In genomic region chr7:82517059-82517458, GRCh38 we compare ENCODE assay signal across 24 cellular contexts.
DNase-seq lines count a peak whose midpoint lies in the region; ATAC-seq, FAIRE-seq and TF ChIP-seq lines count a peak whose summit lies in the region.
"Had no signal": no experiment of that assay in that cellular context is flagged by ENCODE, and none has a peak within 500 bp of the region (broad histone marks: within the 10 kb centered on the region; RNA-seq: fewer than 3 reads in every experiment).

No MANE protein-coding gene starts in this region.

- H3K4me3 Mint-ChIP-seq in endothelial cell (ENCODE audit: unreplicated experiment), result no peak overlapping the region
- H3K4me3 Mint-ChIP-seq: B cell; CD4-positive, CD25-positive, alpha-beta regulatory T cell; CD8-positive, alpha-beta T cell; HFFc6 had no signal

- no peak for ATAC-seq in aorta (ENCODE audit: low FRiP score)
- ATAC-seq: CD8-positive, alpha-beta T cell had no signal

- H3K27me3 ChIP-seq in aorta (ENCODE audit: control insufficient read depth in 1 of 2, insufficient read depth in 2 of 2, low read length in 1 of 2), result no peaks in the 10 kb centered on the region
- H3K27me3 ChIP-seq: BLaER1 had no signal

- no peaks in the 10 kb centered on the region for H3K27me3 Mint-ChIP-seq in endothelial cell (ENCODE audit: unreplicated experiment)
- H3K27me3 Mint-ChIP-seq: B cell; CD4-positive, CD25-positive, alpha-beta regulatory T cell had no signal

- no peak for TF ChIP-seq CTCF in endothelial cell (IDR thresholded peaks at IDR 0.05; ENCODE audit: unreplicated experiment)

- DNase-seq in DMS53 (lab: John Stamatoyannopoulos, UW), result peak; percentile 11
- DNase-seq in DMS53 treated with DMSO at 0.1 percent for 48 hours (lab: John Stamatoyannopoulos, UW; ENCODE audit: unreplicated experiment), result no peak
- DNase-seq in GM12892 (ENCODE audit: insufficient read length), result no peak
- peak; percentile 32 for DNase-seq in NCI-H69 (lab: John Stamatoyannopoulos, UW)
- DNase-seq in endothelial cell (ENCODE audit: low spot score), result no peak
- DNase-seq in aorta, result no peak
- DNase-seq in NCI-H226, result no peak
- no peak for DNase-seq in HT-29 (ENCODE audit: low spot score)
- DNase-seq: Caco-2; CD4-positive, CD25-positive, alpha-beta regulatory T cell; CD8-positive, alpha-beta T cell; DMS153; DMS79 treated with DMSO at 0.1 percent for 48 hours; GF-D8; GOT3; HFFc6 had no signal

- H3K4me1 ChIP-seq in aorta (ENCODE audit: control insufficient read depth in 1 of 2, insufficient read depth in 2 of 2, low read length in 2 of 2), result no peaks in the 10 kb centered on the region
- H3K4me1 ChIP-seq: BLaER1, Caco-2 had no signal

- H3K4me3 ChIP-seq in aorta (ENCODE audit: low read length in 2 of 2), result no peak overlapping the region
- H3K4me3 ChIP-seq: BLaER1, HAP-1 had no signal

- H3K4me1 Mint-ChIP-seq in endothelial cell (ENCODE audit: unreplicated experiment), result peaks cover 5% of the 10 kb centered on the region
- H3K4me1 Mint-ChIP-seq: B cell; CD4-positive, CD25-positive, alpha-beta regulatory T cell had no signal

- peak overlapping the region; percentile 17 for H3K27ac Mint-ChIP-seq in endothelial cell (ENCODE audit: unreplicated experiment)
- H3K27ac Mint-ChIP-seq: B cell; CD4-positive, CD25-positive, alpha-beta regulatory T cell; CD8-positive, alpha-beta T cell; HFFc6 had no signal

- TF ChIP-seq POLR2A in GM12892 (IDR thresholded peaks at IDR 0.05; ENCODE audit: low read depth, low read length), result no peak

- H3K9me3 Mint-ChIP-seq in endothelial cell (ENCODE audit: unreplicated experiment), result no peaks in the 10 kb centered on the region
- H3K9me3 Mint-ChIP-seq: CD8-positive, alpha-beta T cell; HFFc6 had no signal

- H3K36me3 Mint-ChIP-seq in endothelial cell (ENCODE audit: low read depth, unreplicated experiment), result no peaks in the 10 kb centered on the region
- H3K36me3 Mint-ChIP-seq: CD4-positive, CD25-positive, alpha-beta regulatory T cell; CD8-positive, alpha-beta T cell had no signal

- no peak overlapping the region for H3K27ac ChIP-seq in aorta (ENCODE audit: low read depth in 1 of 2, low read length in 2 of 2)
- H3K27ac ChIP-seq: 22Rv1, BLaER1, C4-2B had no signal

- no peaks in the 10 kb centered on the region for H3K9me3 ChIP-seq in aorta (ENCODE audit: control insufficient read depth, low read length)
- H3K9me3 ChIP-seq: BLaER1, Caco-2, HAP-1 had no signal

- WGBS in aorta, 2 donors, result 94 to 100% methylated on average over 1 of the region's 1 CpG

- peak; percentile 36 for FAIRE-seq in GM12892 (lab: Jason Lieb, UNC)
- FAIRE-seq: A204.1, GM18507, H54 had no signal

- H3K36me3 ChIP-seq in aorta (ENCODE audit: control insufficient read depth in 1 of 2, insufficient read depth in 2 of 2, low read length in 1 of 2), result no peaks in the 10 kb centered on the region
- H3K36me3 ChIP-seq: BLaER1, HAP-1 had no signal

- intact Hi-C loops in aorta (cut with DNase I), result no loop called here

Comparison
In these comparisons a context has a peak if more than half of its experiments do, and no peak if none do; other contexts are left out.
1. DNase-seq: peak in DMS53 (single experiment) and NCI-H69 (single experiment); none in DMS53 treated with DMSO at 0.1 percent for 48 hours (single experiment), GM12892 (single experiment), endothelial cell (single experiment), aorta (0 of 2), NCI-H226 (single experiment) and HT-29 (single experiment).